In the genomic region with DNA sequence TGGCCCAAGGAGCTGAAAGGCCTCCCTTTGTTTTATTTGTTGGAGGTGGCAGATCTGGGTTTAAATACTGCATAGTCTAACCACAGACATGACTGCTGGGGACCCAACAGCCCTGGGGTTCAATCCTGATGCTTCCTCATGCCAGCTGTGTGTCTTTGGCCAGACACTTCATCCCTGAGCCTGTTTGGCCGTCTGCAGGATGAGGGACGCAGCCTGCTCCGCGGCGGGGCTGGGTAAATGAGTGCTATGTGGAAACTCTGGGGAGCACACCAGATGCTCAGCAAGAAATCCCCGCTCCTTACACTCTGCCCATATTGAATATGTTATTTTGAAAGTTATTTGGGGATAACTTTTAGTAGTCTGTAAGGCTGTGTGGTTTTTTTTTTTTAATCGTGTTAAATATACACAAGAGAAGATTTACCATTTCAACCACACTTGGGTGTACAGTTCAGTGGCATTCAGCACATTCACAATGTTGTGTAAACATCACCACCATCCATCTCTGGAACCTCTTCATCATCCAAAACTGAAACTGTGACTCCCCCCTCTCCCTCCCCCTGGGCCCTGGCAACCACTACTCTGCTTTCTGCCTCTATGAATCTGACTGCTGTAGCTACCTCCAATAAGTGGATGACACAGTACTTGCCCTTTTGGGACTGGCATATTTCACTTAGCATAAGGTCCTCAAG, we compare ENCODE assay signal across 9 cellular contexts. TPM values are rescaled to one million over a fixed set of nuclear protein-coding genes. Genes with fewer than 3 reads are reported as not detected.
DNase-seq lines count a peak whose midpoint lies in the region; ATAC-seq and TF ChIP-seq lines count a peak whose summit lies in the region.
"Had no signal": no experiment of that assay in that cellular context is flagged by ENCODE, and none has a peak within 500 bp of the region (broad histone marks: within the 10 kb centered on the region; RNA-seq: fewer than 3 reads in every experiment).

No MANE protein-coding gene starts in this region.

- H3K4me3 Mint-ChIP-seq in osteocyte (ENCODE audit: unreplicated experiment) = no peak overlapping the region
- H3K4me3 Mint-ChIP-seq: activated naive CD4-positive, alpha-beta T cell treated with anti-CD3 and anti-CD28 coated beads, Interleukin-2, amount 50 U/mL, for 24 hours had no signal

- no peaks in the 10 kb centered on the region for H3K9me3 ChIP-seq in vagina

- ATAC-seq in GM19463 (IDR thresholded peaks at IDR 0.05; ENCODE audit: unreplicated experiment) (no peak), GM21390 (IDR thresholded peaks at IDR 0.05; ENCODE audit: unreplicated experiment) (no peak)

- intact Hi-C loops in vagina (cut with DNase I) = no loop called here

- H3K27me3 ChIP-seq in vagina = no peaks in the 10 kb centered on the region

- H3K4me3 ChIP-seq in coronary artery = no peak overlapping the region
- H3K4me3 ChIP-seq in vagina = no peak overlapping the region

- peak; percentile 66 for DNase-seq in stimulated activated CD4-positive, alpha-beta T cell treated with anti-CD3 and anti-CD28 coated beads, Interleukin-15, amount 100 ng/mL, for 24 hours
- DNase-seq in stimulated activated CD4-positive, alpha-beta T cell treated with anti-CD3 and anti-CD28 coated beads, Interleukin-4, amount 100 ng/mL, for 1 hour = no peak
- DNase-seq in coronary artery (ENCODE audit: low spot score) (no peak), osteocyte (ENCODE audit: extremely low spot score, unreplicated experiment) (no peak), vagina (ENCODE audit: extremely low spot score in 2 of 2) (peak in 1 of 2 donors; percentile 85), NCI-H1436 treated with DMSO at 0.1 percent for 48 hours (lab: John Stamatoyannopoulos, UW) (no peak)

- H3K9me3 Mint-ChIP-seq in osteocyte (ENCODE audit: unreplicated experiment) = no peaks in the 10 kb centered on the region
- H3K9me3 Mint-ChIP-seq: activated naive CD4-positive, alpha-beta T cell treated with anti-CD3 and anti-CD28 coated beads, Interleukin-2, amount 50 U/mL, for 24 hours had no signal

- no peaks in the 10 kb centered on the region for H3K36me3 ChIP-seq in vagina

- TF ChIP-seq POLR2A in vagina (IDR thresholded peaks at IDR 0.05) = no peak

- H3K27ac ChIP-seq in coronary artery (peak overlapping the region; percentile 32 to 80), vagina (peak overlapping the region; percentile 98)

- no peaks in the 10 kb centered on the region for H3K27me3 Mint-ChIP-seq in osteocyte (ENCODE audit: unreplicated experiment)
- H3K27me3 Mint-ChIP-seq: activated naive CD4-positive, alpha-beta T cell treated with anti-CD3 and anti-CD28 coated beads, Interleukin-2, amount 50 U/mL, for 24 hours had no signal

- peaks cover 61% of the 10 kb centered on the region for H3K4me1 Mint-ChIP-seq in osteocyte (ENCODE audit: unreplicated experiment)

- peaks cover 76% of the 10 kb centered on the region for H3K4me1 ChIP-seq in vagina

- H3K36me3 Mint-ChIP-seq in osteocyte (ENCODE audit: unreplicated experiment) = peaks cover 14% of the 10 kb centered on the region
- H3K36me3 Mint-ChIP-seq: activated naive CD4-positive, alpha-beta T cell treated with anti-CD3 and anti-CD28 coated beads, Interleukin-2, amount 50 U/mL, for 24 hours had no signal

- peak overlapping the region; percentile 79 for H3K27ac Mint-ChIP-seq in osteocyte (ENCODE audit: unreplicated experiment)
- H3K27ac Mint-ChIP-seq: activated naive CD4-positive, alpha-beta T cell treated with anti-CD3 and anti-CD28 coated beads, Interleukin-2, amount 50 U/mL, for 24 hours had no signal

- TF ChIP-seq CTCF in coronary artery (IDR thresholded peaks at IDR 0.05) = no peak
- TF ChIP-seq CTCF in osteocyte (IDR thresholded peaks at IDR 0.05) = no peak
- TF ChIP-seq CTCF in vagina (IDR thresholded peaks at IDR 0.05) = no peak

RNA-seq across cellular contexts. Expression of a gene that starts 42.8 kb away (rescaled TPM):
- total RNA-seq in osteocyte = 114 and 125 TPM in 2 replicates
- total RNA-seq in vagina = 30.9 TPM
